ENCODE assay signal across 10 cellular contexts in the genomic region with DNA sequence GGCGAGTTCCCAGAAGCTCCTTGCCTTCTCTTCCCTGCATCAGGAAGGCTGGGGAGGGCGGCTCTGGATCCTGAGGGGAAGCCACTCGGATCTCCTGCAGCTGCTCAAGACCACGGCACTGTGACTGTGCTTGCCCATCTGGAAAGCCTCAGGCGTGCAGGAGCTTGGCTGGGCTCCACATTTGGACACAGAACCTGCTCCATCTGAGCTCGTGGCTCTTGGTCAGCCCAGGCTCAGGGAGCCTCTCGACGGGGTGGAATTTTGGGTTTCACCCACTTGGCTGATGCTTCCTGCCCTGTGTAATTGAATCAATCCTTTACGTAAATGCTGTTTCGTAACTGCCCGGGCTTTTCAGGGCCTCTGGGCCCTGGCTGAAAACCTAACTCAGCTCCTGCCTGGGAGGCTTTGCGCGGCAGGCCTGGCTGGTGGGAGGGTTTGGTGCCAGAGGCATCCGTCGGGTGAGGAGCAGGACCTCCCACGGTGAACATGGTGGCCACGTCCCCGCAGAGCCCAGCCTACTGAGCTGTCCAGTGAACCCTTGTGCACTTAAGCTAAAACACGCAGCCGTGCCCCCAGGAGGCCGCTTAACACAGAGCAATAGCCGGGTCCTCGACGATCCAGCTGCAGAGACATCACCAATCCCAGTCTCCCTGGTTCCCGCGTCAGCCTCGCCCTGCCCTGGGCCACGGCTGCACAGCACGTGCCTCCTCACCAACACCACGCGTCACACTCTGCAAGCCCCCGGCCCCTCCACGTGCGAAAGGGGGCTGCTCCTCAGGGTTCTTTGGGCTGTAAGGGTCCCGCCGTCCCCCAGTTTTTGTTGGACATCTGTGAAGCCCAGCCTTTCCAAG.
DNase-seq lines count a peak whose midpoint lies in the region; ATAC-seq lines count a peak whose summit lies in the region.
"Had no signal": no experiment of that assay in that cellular context is flagged by ENCODE, and none has a peak within 500 bp of the region (broad histone marks: within the 10 kb centered on the region; RNA-seq: fewer than 3 reads in every experiment).

No MANE protein-coding gene starts in this region.

- peaks cover 9% of the 10 kb centered on the region for H3K4me1 Mint-ChIP-seq in activated T-helper 17 cell treated with anti-CD3 and anti-CD28 coated beads, Interleukin-2, amount 50 U/mL, for 72 hours

- no peaks in the 10 kb centered on the region for H3K36me3 Mint-ChIP-seq in activated T-helper 17 cell treated with anti-CD3 and anti-CD28 coated beads, Interleukin-2, amount 50 U/mL, for 72 hours (ENCODE audit: low read depth)

- H3K27ac Mint-ChIP-seq in activated T-helper 17 cell treated with anti-CD3 and anti-CD28 coated beads, Interleukin-2, amount 50 U/mL, for 72 hours: peak overlapping the region; percentile 82

- no peaks in the 10 kb centered on the region for H3K9me3 Mint-ChIP-seq in activated T-helper 17 cell treated with anti-CD3 and anti-CD28 coated beads, Interleukin-2, amount 50 U/mL, for 72 hours

- peak overlapping the region; percentile 54 for H3K4me3 Mint-ChIP-seq in activated T-helper 17 cell treated with anti-CD3 and anti-CD28 coated beads, Interleukin-2, amount 50 U/mL, for 72 hours

- peak; percentile 32 for DNase-seq in DMS79 treated with DMSO at 0.1 percent for 48 hours (lab: John Stamatoyannopoulos, UW)
- DNase-seq in left cardiac atrium: peak; percentile 86
- peak; percentile 21 for DNase-seq in putamen (ENCODE audit: low spot score)
- DNase-seq in NCI-H510A (lab: John Stamatoyannopoulos, UW): no peak
- no peak for DNase-seq in NCI-H2227 treated with DMSO at 0.1 percent for 48 hours (lab: John Stamatoyannopoulos, UW)
- no peak for DNase-seq in T-helper 2 cell
- DNase-seq in SHP77 treated with DMSO at 0.1 percent for 48 hours (lab: John Stamatoyannopoulos, UW): no peak
- DNase-seq: activated T-cell treated with anti-CD3 and anti-CD28 coated beads for 4 hours; stimulated activated CD4-positive, alpha-beta T cell treated with anti-CD3 and anti-CD28 coated beads, Interleukin-15, amount 100 ng/mL, for 24 hours had no signal

- no peak for ATAC-seq in activated T-helper 17 cell treated with anti-CD3 and anti-CD28 coated beads, Interleukin-2, amount 50 U/mL, for 72 hours (replicated peaks)
- ATAC-seq in left cardiac atrium: peak; percentile 83 to 85

- intact Hi-C loops in left cardiac atrium (cut with DNase I): no loop called here

- H3K27me3 Mint-ChIP-seq in activated T-helper 17 cell treated with anti-CD3 and anti-CD28 coated beads, Interleukin-2, amount 50 U/mL, for 72 hours: peaks cover 3% of the 10 kb centered on the region

Comparison
In these comparisons a context has a peak if more than half of its experiments do, and no peak if none do; other contexts are left out.
1. DNase-seq: peak in DMS79 treated with DMSO at 0.1 percent for 48 hours (single experiment), left cardiac atrium (single experiment) and putamen (single experiment); none in NCI-H510A (single experiment), NCI-H2227 treated with DMSO at 0.1 percent for 48 hours (single experiment), T-helper 2 cell (0 of 5) and SHP77 treated with DMSO at 0.1 percent for 48 hours (single experiment).